In genomic region chr5:172150514-172151425, GRCh38 we compare ENCODE assay signal across 9 cellular contexts. TPM values are rescaled to one million over a fixed set of nuclear protein-coding genes. Genes with fewer than 3 reads are reported as not detected.
DNase-seq lines count a peak whose midpoint lies in the region; ATAC-seq, FAIRE-seq and TF ChIP-seq lines count a peak whose summit lies in the region.
"Had no signal": no experiment of that assay in that cellular context is flagged by ENCODE, and none has a peak within 500 bp of the region (broad histone marks: within the 10 kb centered on the region; RNA-seq: fewer than 3 reads in every experiment).

No MANE protein-coding gene starts in this region.

- no peaks in the 10 kb centered on the region for H3K27me3 ChIP-seq in small intestine (ENCODE audit: control insufficient read depth in 2 of 2, insufficient read depth in 2 of 2, low read length in 2 of 2)

- no peak overlapping the region for H3K4me3 ChIP-seq in small intestine (ENCODE audit: low read depth in 1 of 2, low read length in 2 of 2)

- CTCF ChIA-PET in RWPE1 (lab: Yijun Ruan, JAX): interaction anchor here (0.5 kb wide), 1 partner anchor 15 kb away, joined by 4 read pairs; no protein-coding TSS in a partner anchor

- ATAC-seq in GM18870 (IDR thresholded peaks at IDR 0.05; ENCODE audit: unreplicated experiment) (peak; percentile 66), HG02798 (IDR thresholded peaks at IDR 0.05; ENCODE audit: poor library complexity, unreplicated experiment) (peak; percentile 63)

- H3K36me3 ChIP-seq in small intestine (ENCODE audit: control insufficient read depth in 2 of 2, insufficient read depth in 2 of 2, low read length in 2 of 2): peaks cover 2% of the 10 kb centered on the region in 2 donors

- TF ChIP-seq CTCF in RWPE1 (conservative IDR thresholded peaks at IDR 0.05; ENCODE audit: low read depth): no peak

- no peak for FAIRE-seq in small intestine (lab: Jason Lieb, UNC)

- DNase-seq in RWPE1 (ENCODE audit: low spot score) (no peak), fibroblast of gingiva (ENCODE audit: low read depth) (peak; percentile 41), small intestine (peak; percentile 46), HK-2 (ENCODE audit: unreplicated experiment) (no peak), GOT3 (lab: John Stamatoyannopoulos, UW) (no peak), DMS153 treated with DMSO at 0.1 percent for 48 hours (lab: John Stamatoyannopoulos, UW; ENCODE audit: unreplicated experiment) (no peak)

- POLR2A ChIA-PET in RWPE1 (lab: Yijun Ruan, JAX; ENCODE audit: low non-redundant PET): no interaction called here

- H3K9me3 ChIP-seq in small intestine (ENCODE audit: control insufficient read depth, low read depth): no peaks in the 10 kb centered on the region

- H3K27ac ChIP-seq in RWPE1: peak overlapping the region; percentile 9; the same call in 1 of the 2 replicates
- H3K27ac ChIP-seq in small intestine (ENCODE audit: low read depth in 1 of 2, low read length in 1 of 2): peak overlapping the region; percentile 45 to 59

- WGBS in small intestine, 3 donors: 40 to 52% (median 42%) methylated on average over 16 of the region's 16 CpGs

- peaks cover 2 to 4% of the 10 kb centered on the region in 2 donors for H3K4me1 ChIP-seq in small intestine (ENCODE audit: control insufficient read depth in 2 of 2, insufficient read depth in 1 of 2, low read depth in 1 of 2, low read length in 1 of 2)

RNA-seq across cellular contexts. Expression of gene STK10, which starts 37.3 kb away (rescaled TPM):
- polyA plus RNA-seq in small intestine: 10 to 100 TPM in 1 of 3 donors, 1 to 10 TPM in 2; 7.4 to 10.5 (median 8.9) TPM

RNA-seq across cellular contexts. Expression of gene EFCAB9, which starts 43.2 kb away (rescaled TPM):
- not detected for polyA plus RNA-seq in small intestine
- polyA plus RNA-seq: fibroblast of lung had no signal

Comparison
In these comparisons a context has a peak if more than half of its experiments do, and no peak if none do; other contexts are left out.
1. DNase-seq: peak in fibroblast of gingiva (single experiment) and small intestine (single experiment); none in RWPE1 (single experiment), HK-2 (single experiment), GOT3 (single experiment) and DMS153 treated with DMSO at 0.1 percent for 48 hours (single experiment).